Comparison of ENCODE assay signal across 10 cellular contexts in the genomic region with DNA sequence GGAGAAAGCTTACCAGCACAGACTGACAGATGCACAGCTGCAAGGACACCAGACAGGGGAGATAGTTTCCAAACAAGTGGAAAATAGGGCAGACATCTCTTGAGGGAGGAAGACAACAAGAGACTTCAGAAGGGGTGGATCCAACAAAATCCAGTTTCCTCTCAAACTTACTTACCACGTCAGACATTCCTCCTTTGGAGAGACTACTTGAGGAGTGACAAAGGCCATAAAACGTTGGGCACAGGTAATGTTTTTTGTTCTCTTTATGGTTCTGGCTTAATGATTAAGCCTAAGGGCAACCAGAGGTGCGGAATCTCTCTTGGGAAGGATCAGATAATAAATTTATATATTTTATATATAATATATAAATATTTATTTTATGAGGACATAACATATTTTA.
"Had no signal": no experiment of that assay in that cellular context is flagged by ENCODE, and none has a peak within 500 bp of the region (broad histone marks: within the 10 kb centered on the region; RNA-seq: fewer than 3 reads in every experiment).

No MANE protein-coding gene starts in this region.

- ATAC-seq: activated CD8-positive, alpha-beta T cell treated with anti-CD3 and anti-CD28 coated beads for 36 hours; gastrocnemius medialis; natural killer cell treated with Interleukin-12 subunit alpha and Interleukin-12 subunit beta and Interleukin-15 and Interleukin-18, amount 100 ng/mL, for 72 hours had no signal

- H3K9me3 Mint-ChIP-seq: activated CD8-positive, alpha-beta T cell treated with anti-CD3 and anti-CD28 coated beads for 36 hours; natural killer cell treated with Interleukin-12 subunit alpha and Interleukin-12 subunit beta and Interleukin-15 and Interleukin-18, amount 100 ng/mL, for 72 hours; T-helper 1 cell treated with Interleukin-12 subunit alpha and Interleukin-12 subunit beta and Interleukin-4 antibody, amounts not matched to agents 30 μg/mL and 1 μg/mL, for 36 hours had no signal

- DNase-seq: activated CD8-positive, alpha-beta memory T cell treated with anti-CD3 and anti-CD28 coated beads, Interleukin-2, amount 50 U/mL, for 48 hours; activated CD8-positive, alpha-beta T cell treated with anti-CD3 and anti-CD28 coated beads for 36 hours; effector CD8-positive, alpha-beta T cell; gastrocnemius medialis; stimulated activated CD4-positive, alpha-beta T cell treated with anti-CD3 and anti-CD28 coated beads, Interleukin-15, amount 100 ng/mL, for 24 hours; stimulated activated CD4-positive, alpha-beta T cell treated with anti-CD3 and anti-CD28 coated beads, Interleukin-4, amount 100 ng/mL, for 24 hours; stomach; uterus had no signal

- H3K27ac Mint-ChIP-seq: activated CD8-positive, alpha-beta T cell treated with anti-CD3 and anti-CD28 coated beads for 36 hours; natural killer cell treated with Interleukin-12 subunit alpha and Interleukin-12 subunit beta and Interleukin-15 and Interleukin-18, amount 100 ng/mL, for 72 hours; T-helper 1 cell treated with Interleukin-12 subunit alpha and Interleukin-12 subunit beta and Interleukin-4 antibody, amounts not matched to agents 30 μg/mL and 1 μg/mL, for 36 hours had no signal

- H3K36me3 Mint-ChIP-seq: natural killer cell treated with Interleukin-12 subunit alpha and Interleukin-12 subunit beta and Interleukin-15 and Interleukin-18, amount 100 ng/mL, for 72 hours had no signal

- H3K4me3 Mint-ChIP-seq: activated CD8-positive, alpha-beta T cell treated with anti-CD3 and anti-CD28 coated beads for 36 hours; natural killer cell treated with Interleukin-12 subunit alpha and Interleukin-12 subunit beta and Interleukin-15 and Interleukin-18, amount 100 ng/mL, for 72 hours; T-helper 1 cell treated with Interleukin-12 subunit alpha and Interleukin-12 subunit beta and Interleukin-4 antibody, amounts not matched to agents 30 μg/mL and 1 μg/mL, for 36 hours had no signal

- H3K27me3 Mint-ChIP-seq: activated CD8-positive, alpha-beta T cell treated with anti-CD3 and anti-CD28 coated beads for 36 hours had no signal
